Comparison of ENCODE assay signal across 14 cellular contexts in the genomic region with DNA sequence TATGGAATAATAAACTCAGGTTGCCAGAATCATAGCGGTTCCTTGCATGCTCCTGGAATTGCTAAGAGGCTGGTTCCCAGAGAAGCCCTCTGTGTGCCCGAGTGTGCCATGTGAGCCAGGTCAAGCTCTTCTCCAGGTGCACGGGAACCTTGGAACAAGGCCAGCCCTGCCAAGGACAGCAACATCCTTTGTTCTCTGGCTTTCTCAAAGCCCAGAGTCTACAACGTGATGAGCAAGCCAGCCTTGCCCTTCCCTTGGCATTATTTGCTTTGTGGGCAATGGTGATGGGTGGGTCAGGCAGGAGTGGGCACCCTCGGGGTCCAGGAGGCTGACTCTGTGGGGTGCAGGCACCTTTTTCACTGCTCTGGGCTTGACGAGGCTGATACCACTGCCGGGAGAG. TPM values are rescaled to one million over a fixed set of nuclear protein-coding genes. Genes with fewer than 3 reads are reported as not detected.
DNase-seq lines count a peak whose midpoint lies in the region; ATAC-seq and TF ChIP-seq lines count a peak whose summit lies in the region.
"Had no signal": no experiment of that assay in that cellular context is flagged by ENCODE, and none has a peak within 500 bp of the region (broad histone marks: within the 10 kb centered on the region; RNA-seq: fewer than 3 reads in every experiment).

No MANE protein-coding gene starts in this region.

- no peak overlapping the region for H3K9ac ChIP-seq in SK-N-SH

- peaks cover 9 to 33% of the 10 kb centered on the region in 2 experiments; a peak in 3 of 4 replicates for H3K4me1 ChIP-seq in SK-N-SH (ENCODE audit: control insufficient read depth in 1 of 2, insufficient read depth in 2 of 2, low read depth in 1 of 2, low read length in 1 of 2)
- peaks cover 0 to 9% of the 10 kb centered on the region in 2 donors for H3K4me1 ChIP-seq in esophagus (ENCODE audit: control insufficient read depth in 2 of 2, insufficient read depth in 2 of 2, low read length in 1 of 2)
- peaks cover 0 to 27% of the 10 kb centered on the region in 2 donors for H3K4me1 ChIP-seq in thyroid gland

- H3K27me3 ChIP-seq in SK-N-SH (ENCODE audit: insufficient read depth) (no peaks in the 10 kb centered on the region), esophagus (ENCODE audit: control insufficient read depth in 1 of 2, insufficient read depth in 2 of 2, low read length in 2 of 2) (no peaks in the 10 kb centered on the region), thyroid gland (no peaks in the 10 kb centered on the region)

- H3K4me2 ChIP-seq in SK-N-SH, result peak overlapping the region; percentile 45; the same call in 1 of the 2 replicates

- peaks cover 7% of the 10 kb centered on the region; the same call in 1 of the 2 replicates for H3K79me2 ChIP-seq in SK-N-SH (ENCODE audit: insufficient read depth)

- H3K9me2 ChIP-seq in SK-N-SH, result no peaks in the 10 kb centered on the region

- intact Hi-C loops in thyroid gland (cut with DNase I), result no loop called here

- peaks cover 52% of the 10 kb centered on the region for H3F3A ChIP-seq in SK-N-SH (replicated peaks; ENCODE audit: insufficient read depth)

- TF ChIP-seq POLR2A in thyroid gland (IDR thresholded peaks at IDR 0.05), result no peak

- H3K36me3 ChIP-seq in SK-N-SH (replicated peaks in 1 of 2; ENCODE audit: control insufficient read depth in 1 of 2, insufficient read depth in 2 of 2, low read length in 1 of 2), result no peaks in the 10 kb centered on the region
- no peaks in the 10 kb centered on the region for H3K36me3 ChIP-seq in esophagus (ENCODE audit: control insufficient read depth in 2 of 2, insufficient read depth in 2 of 2, low read length in 1 of 2)
- no peaks in the 10 kb centered on the region for H3K36me3 ChIP-seq in thyroid gland

- no peak for DNase-seq in SK-N-SH
- peak; percentile 92 for DNase-seq in NCI-H774 (lab: John Stamatoyannopoulos, UW)
- DNase-seq in thyroid gland, result peak; percentile 69 to 79
- DNase-seq in NCI-H1930 (lab: John Stamatoyannopoulos, UW), result no peak
- DNase-seq: activated CD8-positive, alpha-beta T cell treated with anti-CD3 and anti-CD28 coated beads, Interleukin-2, amount 10 ng/mL, durations not matched to agents 7 days and 5 days; effector memory CD4-positive, alpha-beta T cell; naive B cell; NCI-H2171 treated with DMSO at 0.1 percent for 48 hours; stimulated activated CD4-positive, alpha-beta T cell treated with anti-CD3 and anti-CD28 coated beads, Interleukin-12 subunit alpha, Interleukin-12 subunit beta, amount 100 ng/mL, for 4 hours; T-helper 1 cell had no signal

- 81% methylated on average over 7 of the region's 7 CpGs for WGBS in SK-N-SH (ENCODE audit: low lambda C conversion rate)
- WGBS in esophagus, 2 donors, result 45 to 57% methylated on average over 7 of the region's 7 CpGs
- 38 to 40% methylated on average over 5 to 7 of the region's 7 CpGs for WGBS in thyroid gland, 2 donors

- POLR2A ChIA-PET in SK-N-SH (lab: Yijun Ruan, JAX), result no interaction called here

- no peak for TF ChIP-seq RAD21 in SK-N-SH (IDR thresholded peaks at IDR 0.05; ENCODE audit: low read length)

- TF ChIP-seq CTCF in SK-N-SH (IDR thresholded peaks at IDR 0.05) (no peak), thyroid gland (IDR thresholded peaks at IDR 0.05) (no peak)

- H3K4me3 ChIP-seq in SK-N-SH (ENCODE audit: low read depth in 2 of 2, low read length in 1 of 2) (no peak overlapping the region), esophagus (ENCODE audit: low read depth in 1 of 2, low read length in 2 of 2) (no peak overlapping the region), thyroid gland (replicated peaks in 1 of 3) (no peak overlapping the region)

- ATAC-seq in SK-N-SH treated with all-trans-retinoic acid at 6 μM for 48 hours (no peak), HG03045 (IDR thresholded peaks at IDR 0.05; ENCODE audit: unreplicated experiment) (no peak), HG03520 (IDR thresholded peaks at IDR 0.05; ENCODE audit: unreplicated experiment) (no peak)
- ATAC-seq: activated CD8-positive, alpha-beta T cell treated with anti-CD3 and anti-CD28 coated beads, Interleukin-2, amount 10 ng/mL, durations not matched to agents 7 days and 5 days had no signal

- CTCF ChIA-PET in SK-N-SH (lab: Yijun Ruan, JAX), result interaction anchor here (2.0 kb wide), 1 partner anchor 38 kb away, joined by 7 read pairs; no protein-coding TSS in a partner anchor

- no peak overlapping the region for H2AFZ ChIP-seq in SK-N-SH (ENCODE audit: low read depth)

- H3K27ac ChIP-seq in SK-N-SH (ENCODE audit: low read depth in 2 of 2, low read length in 1 of 2) (peak overlapping the region in 1 of 2 experiments; percentile 93; a peak in 3 of 4 replicates), esophagus (ENCODE audit: low read depth in 2 of 2, low read length in 1 of 2) (peak overlapping the region; percentile 13 to 22), thyroid gland (peak overlapping the region in 2 of 3 donors; percentile 53 to 74)

- no peaks in the 10 kb centered on the region for H4K20me1 ChIP-seq in SK-N-SH (ENCODE audit: insufficient read depth)

- TF ChIP-seq EP300 in SK-N-SH (IDR thresholded peaks at IDR 0.05; ENCODE audit: borderline replicate concordance in 1 of 2, low read depth in 1 of 2, low read length in 1 of 2), result no peak

- H3K9me3 ChIP-seq in SK-N-SH (no peaks in the 10 kb centered on the region), esophagus (ENCODE audit: control insufficient read depth in 2 of 2, insufficient read depth in 1 of 2, low read depth in 1 of 2, low read length in 1 of 2) (no peaks in the 10 kb centered on the region), thyroid gland (no peaks in the 10 kb centered on the region)

TF ChIP-seq in SK-N-SH, 30 proteins besides CTCF, POLR2A, EP300 and RAD21:
- TF ChIP-seq GATA2 (CRISPR knock-in tag; IDR thresholded peaks at IDR 0.05), result no peak
- TF ChIP-seq POLR2AphosphoS5 (IDR thresholded peaks at IDR 0.05; ENCODE audit: low read depth, low read length), result no peak

TF ChIP-seq in SK-N-SH treated with all-trans-retinoic acid at 6 μM for 48 hours, 23 proteins besides CTCF, POLR2A, EP300 and RAD21:
- TF ChIP-seq, protein P1, sequence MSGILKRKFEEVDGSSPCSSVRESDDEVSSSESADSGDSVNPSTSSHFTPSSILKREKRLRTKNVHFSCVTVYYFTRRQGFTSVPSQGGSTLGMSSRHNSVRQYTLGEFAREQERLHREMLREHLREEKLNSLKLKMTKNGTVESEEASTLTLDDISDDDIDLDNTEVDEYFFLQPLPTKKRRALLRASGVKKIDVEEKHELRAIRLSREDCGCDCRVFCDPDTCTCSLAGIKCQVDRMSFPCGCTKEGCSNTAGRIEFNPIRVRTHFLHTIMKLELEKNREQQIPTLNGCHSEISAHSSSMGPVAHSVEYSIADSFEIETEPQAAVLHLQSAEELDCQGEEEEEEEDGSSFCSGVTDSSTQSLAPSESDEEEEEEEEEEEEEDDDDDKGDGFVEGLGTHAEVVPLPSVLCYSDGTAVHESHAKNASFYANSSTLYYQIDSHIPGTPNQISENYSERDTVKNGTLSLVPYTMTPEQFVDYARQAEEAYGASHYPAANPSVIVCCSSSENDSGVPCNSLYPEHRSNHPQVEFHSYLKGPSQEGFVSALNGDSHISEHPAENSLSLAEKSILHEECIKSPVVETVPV (CRISPR knock-in tag; IDR thresholded peaks at IDR 0.05), result no peak
- TF ChIP-seq, protein P2, sequence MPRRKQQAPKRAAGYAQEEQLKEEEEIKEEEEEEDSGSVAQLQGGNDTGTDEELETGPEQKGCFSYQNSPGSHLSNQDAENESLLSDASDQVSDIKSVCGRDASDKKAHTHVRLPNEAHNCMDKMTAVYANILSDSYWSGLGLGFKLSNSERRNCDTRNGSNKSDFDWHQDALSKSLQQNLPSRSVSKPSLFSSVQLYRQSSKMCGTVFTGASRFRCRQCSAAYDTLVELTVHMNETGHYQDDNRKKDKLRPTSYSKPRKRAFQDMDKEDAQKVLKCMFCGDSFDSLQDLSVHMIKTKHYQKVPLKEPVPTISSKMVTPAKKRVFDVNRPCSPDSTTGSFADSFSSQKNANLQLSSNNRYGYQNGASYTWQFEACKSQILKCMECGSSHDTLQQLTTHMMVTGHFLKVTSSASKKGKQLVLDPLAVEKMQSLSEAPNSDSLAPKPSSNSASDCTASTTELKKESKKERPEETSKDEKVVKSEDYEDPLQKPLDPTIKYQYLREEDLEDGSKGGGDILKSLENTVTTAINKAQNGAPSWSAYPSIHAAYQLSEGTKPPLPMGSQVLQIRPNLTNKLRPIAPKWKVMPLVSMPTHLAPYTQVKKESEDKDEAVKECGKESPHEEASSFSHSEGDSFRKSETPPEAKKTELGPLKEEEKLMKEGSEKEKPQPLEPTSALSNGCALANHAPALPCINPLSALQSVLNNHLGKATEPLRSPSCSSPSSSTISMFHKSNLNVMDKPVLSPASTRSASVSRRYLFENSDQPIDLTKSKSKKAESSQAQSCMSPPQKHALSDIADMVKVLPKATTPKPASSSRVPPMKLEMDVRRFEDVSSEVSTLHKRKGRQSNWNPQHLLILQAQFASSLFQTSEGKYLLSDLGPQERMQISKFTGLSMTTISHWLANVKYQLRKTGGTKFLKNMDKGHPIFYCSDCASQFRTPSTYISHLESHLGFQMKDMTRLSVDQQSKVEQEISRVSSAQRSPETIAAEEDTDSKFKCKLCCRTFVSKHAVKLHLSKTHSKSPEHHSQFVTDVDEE (CRISPR knock-in tag; IDR thresholded peaks at IDR 0.05), result no peak
- TF ChIP-seq BACH2 (CRISPR knock-in tag; IDR thresholded peaks at IDR 0.05; ENCODE audit: borderline replicate concordance) (no peak), RARB (CRISPR knock-in tag; IDR thresholded peaks at IDR 0.05) (no peak), ZFP3 (CRISPR knock-in tag; IDR thresholded peaks at IDR 0.05) (no peak)

RNA-seq across cellular contexts. Expression of a gene that starts 14.2 kb away (rescaled TPM):
- polyA plus RNA-seq in SK-N-SH (2012; rRNA removed) (45.1 and 62.4 TPM in 2 replicates), esophagus (10 to 100 TPM; 15.5 to 49.5 TPM)
- polyA plus RNA-seq in SK-N-SH (2012; cell fraction: cytosol; rRNA removed), result 54.4 and 58.5 TPM in 2 replicates
- 48.9 and 66.1 TPM in 2 replicates for polyA plus RNA-seq in SK-N-SH (2012; cell fraction: nucleus; rRNA removed)
- total RNA-seq in thyroid gland, result 100 to 1,000 TPM in 2 of 4 donors, 10 to 100 TPM in 2; 57.6 to 287 (median 102) TPM

Comparison
In these comparisons a context has a peak if more than half of its experiments do, and no peak if none do; other contexts are left out.
1. DNase-seq: peak in NCI-H774 (single experiment) and thyroid gland (2 of 2); none in SK-N-SH (single experiment) and NCI-H1930 (0 of 2).